ENCODE assay signal across 6 cellular contexts in the genomic region with DNA sequence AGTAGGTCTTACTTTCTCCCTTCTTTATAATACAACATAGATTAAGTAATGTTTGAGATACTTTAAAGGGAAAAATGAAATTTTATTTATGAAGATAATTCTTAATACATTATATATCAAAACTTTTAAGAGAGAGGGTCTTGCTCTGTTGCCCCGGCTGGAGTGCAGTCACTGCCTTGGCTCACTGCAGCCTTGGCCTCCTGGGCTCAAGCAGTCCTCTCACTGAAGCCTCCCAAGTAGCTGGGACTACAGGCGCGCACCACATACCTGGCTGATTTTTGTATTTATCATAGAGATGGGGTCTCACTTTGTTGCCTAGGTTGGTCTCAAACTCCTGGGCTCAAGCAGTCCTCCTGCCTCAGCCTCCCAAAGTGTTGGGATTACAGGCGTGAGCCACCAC.
"Had no signal": no experiment of that assay in that cellular context is flagged by ENCODE, and none has a peak within 500 bp of the region (broad histone marks: within the 10 kb centered on the region; RNA-seq: fewer than 3 reads in every experiment).

No MANE protein-coding gene starts in this region.

- H3K4me3 ChIP-seq: GM23338, HAP-1 had no signal

- H3K4me1 ChIP-seq: HAP-1 had no signal

- H3K36me3 ChIP-seq: HAP-1 had no signal

- ATAC-seq: GM23338, HCT116 had no signal

- H2AFZ ChIP-seq: GM23338 had no signal

- DNase-seq: KG1 had no signal

- H3K9me3 ChIP-seq: HAP-1 had no signal

- H3K4me2 ChIP-seq: GM23338 had no signal

- FAIRE-seq: H1, HTR-8/SVneo had no signal
